Comparison of ENCODE assay signal across 2 cellular contexts in the genomic region with DNA sequence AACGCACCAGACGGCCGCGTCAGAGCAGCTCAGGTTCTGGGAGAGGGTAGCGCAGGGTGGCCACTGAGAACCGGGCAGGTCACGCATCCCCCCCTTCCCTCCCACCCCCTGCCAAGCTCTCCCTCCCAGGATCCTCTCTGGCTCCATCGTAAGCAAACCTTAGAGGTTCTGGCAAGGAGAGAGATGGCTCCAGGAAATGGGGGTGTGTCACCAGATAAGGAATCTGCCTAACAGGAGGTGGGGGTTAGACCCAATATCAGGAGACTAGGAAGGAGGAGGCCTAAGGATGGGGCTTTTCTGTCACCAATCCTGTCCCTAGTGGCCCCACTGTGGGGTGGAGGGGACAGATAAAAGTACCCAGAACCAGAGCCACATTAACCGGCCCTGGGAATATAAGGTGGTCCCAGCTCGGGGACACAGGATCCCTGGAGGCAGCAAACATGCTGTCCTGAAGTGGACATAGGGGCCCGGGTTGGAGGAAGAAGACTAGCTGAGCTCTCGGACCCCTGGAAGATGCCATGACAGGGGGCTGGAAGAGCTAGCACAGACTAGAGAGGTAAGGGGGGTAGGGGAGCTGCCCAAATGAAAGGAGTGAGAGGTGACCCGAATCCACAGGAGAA.
TF ChIP-seq lines count a peak whose summit lies in the region.

No MANE protein-coding gene starts in this region.

TF ChIP-seq in SK-N-SH, 30 proteins besides CTCF, POLR2A, EP300 and RAD21:
- TF ChIP-seq TEAD4 (IDR thresholded peaks at IDR 0.05; ENCODE audit: borderline replicate concordance, insufficient read depth), result no peak
- no peak for TF ChIP-seq NRF1 (IDR thresholded peaks at IDR 0.05; ENCODE audit: low read depth, low read length)
- TF ChIP-seq FOSL2 (IDR thresholded peaks at IDR 0.05; ENCODE audit: borderline replicate concordance, low read depth), result no peak
- TF ChIP-seq, protein P1, sequence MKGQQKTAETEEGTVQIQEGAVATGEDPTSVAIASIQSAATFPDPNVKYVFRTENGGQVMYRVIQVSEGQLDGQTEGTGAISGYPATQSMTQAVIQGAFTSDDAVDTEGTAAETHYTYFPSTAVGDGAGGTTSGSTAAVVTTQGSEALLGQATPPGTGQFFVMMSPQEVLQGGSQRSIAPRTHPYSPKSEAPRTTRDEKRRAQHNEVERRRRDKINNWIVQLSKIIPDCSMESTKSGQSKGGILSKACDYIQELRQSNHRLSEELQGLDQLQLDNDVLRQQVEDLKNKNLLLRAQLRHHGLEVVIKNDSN (IDR thresholded peaks at IDR 0.05; ENCODE audit: borderline replicate concordance, low read depth), result no peak
- TF ChIP-seq, protein P2, sequence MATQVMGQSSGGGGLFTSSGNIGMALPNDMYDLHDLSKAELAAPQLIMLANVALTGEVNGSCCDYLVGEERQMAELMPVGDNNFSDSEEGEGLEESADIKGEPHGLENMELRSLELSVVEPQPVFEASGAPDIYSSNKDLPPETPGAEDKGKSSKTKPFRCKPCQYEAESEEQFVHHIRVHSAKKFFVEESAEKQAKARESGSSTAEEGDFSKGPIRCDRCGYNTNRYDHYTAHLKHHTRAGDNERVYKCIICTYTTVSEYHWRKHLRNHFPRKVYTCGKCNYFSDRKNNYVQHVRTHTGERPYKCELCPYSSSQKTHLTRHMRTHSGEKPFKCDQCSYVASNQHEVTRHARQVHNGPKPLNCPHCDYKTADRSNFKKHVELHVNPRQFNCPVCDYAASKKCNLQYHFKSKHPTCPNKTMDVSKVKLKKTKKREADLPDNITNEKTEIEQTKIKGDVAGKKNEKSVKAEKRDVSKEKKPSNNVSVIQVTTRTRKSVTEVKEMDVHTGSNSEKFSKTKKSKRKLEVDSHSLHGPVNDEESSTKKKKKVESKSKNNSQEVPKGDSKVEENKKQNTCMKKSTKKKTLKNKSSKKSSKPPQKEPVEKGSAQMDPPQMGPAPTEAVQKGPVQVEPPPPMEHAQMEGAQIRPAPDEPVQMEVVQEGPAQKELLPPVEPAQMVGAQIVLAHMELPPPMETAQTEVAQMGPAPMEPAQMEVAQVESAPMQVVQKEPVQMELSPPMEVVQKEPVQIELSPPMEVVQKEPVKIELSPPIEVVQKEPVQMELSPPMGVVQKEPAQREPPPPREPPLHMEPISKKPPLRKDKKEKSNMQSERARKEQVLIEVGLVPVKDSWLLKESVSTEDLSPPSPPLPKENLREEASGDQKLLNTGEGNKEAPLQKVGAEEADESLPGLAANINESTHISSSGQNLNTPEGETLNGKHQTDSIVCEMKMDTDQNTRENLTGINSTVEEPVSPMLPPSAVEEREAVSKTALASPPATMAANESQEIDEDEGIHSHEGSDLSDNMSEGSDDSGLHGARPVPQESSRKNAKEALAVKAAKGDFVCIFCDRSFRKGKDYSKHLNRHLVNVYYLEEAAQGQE (IDR thresholded peaks at IDR 0.05; ENCODE audit: low read depth, low read length), result no peak
- TF ChIP-seq GABPA (IDR thresholded peaks at IDR 0.05; ENCODE audit: low read depth), result no peak
- TF ChIP-seq MEF2A (IDR thresholded peaks at IDR 0.05; ENCODE audit: borderline replicate concordance, low read depth), result no peak
- TF ChIP-seq, protein P3, sequence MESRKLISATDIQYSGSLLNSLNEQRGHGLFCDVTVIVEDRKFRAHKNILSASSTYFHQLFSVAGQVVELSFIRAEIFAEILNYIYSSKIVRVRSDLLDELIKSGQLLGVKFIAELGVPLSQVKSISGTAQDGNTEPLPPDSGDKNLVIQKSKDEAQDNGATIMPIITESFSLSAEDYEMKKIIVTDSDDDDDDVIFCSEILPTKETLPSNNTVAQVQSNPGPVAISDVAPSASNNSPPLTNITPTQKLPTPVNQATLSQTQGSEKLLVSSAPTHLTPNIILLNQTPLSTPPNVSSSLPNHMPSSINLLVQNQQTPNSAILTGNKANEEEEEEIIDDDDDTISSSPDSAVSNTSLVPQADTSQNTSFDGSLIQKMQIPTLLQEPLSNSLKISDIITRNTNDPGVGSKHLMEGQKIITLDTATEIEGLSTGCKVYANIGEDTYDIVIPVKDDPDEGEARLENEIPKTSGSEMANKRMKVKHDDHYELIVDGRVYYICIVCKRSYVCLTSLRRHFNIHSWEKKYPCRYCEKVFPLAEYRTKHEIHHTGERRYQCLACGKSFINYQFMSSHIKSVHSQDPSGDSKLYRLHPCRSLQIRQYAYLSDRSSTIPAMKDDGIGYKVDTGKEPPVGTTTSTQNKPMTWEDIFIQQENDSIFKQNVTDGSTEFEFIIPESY (IDR thresholded peaks at IDR 0.05; ENCODE audit: borderline replicate concordance, low read depth), result no peak
- no peak for TF ChIP-seq GATA2 (CRISPR knock-in tag; IDR thresholded peaks at IDR 0.05)
- TF ChIP-seq, protein P4, sequence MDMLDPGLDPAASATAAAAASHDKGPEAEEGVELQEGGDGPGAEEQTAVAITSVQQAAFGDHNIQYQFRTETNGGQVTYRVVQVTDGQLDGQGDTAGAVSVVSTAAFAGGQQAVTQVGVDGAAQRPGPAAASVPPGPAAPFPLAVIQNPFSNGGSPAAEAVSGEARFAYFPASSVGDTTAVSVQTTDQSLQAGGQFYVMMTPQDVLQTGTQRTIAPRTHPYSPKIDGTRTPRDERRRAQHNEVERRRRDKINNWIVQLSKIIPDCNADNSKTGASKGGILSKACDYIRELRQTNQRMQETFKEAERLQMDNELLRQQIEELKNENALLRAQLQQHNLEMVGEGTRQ (IDR thresholded peaks at IDR 0.05; ENCODE audit: borderline replicate concordance, low read depth, low read length), result no peak
- TF ChIP-seq CHD2 (IDR thresholded peaks at IDR 0.05; ENCODE audit: low read length, partially characterized antibody), result no peak
- TF ChIP-seq FOXJ3 (CRISPR knock-in tag; IDR thresholded peaks at IDR 0.05), result no peak

TF ChIP-seq in SK-N-SH treated with all-trans-retinoic acid at 6 μM for 48 hours, 23 proteins besides CTCF, POLR2A, EP300 and RAD21:
- TF ChIP-seq OSR1 (CRISPR knock-in tag; IDR thresholded peaks at IDR 0.05) (no peak), ZC3H10 (CRISPR knock-in tag; IDR thresholded peaks at IDR 0.05) (no peak)
